In the genomic region with DNA sequence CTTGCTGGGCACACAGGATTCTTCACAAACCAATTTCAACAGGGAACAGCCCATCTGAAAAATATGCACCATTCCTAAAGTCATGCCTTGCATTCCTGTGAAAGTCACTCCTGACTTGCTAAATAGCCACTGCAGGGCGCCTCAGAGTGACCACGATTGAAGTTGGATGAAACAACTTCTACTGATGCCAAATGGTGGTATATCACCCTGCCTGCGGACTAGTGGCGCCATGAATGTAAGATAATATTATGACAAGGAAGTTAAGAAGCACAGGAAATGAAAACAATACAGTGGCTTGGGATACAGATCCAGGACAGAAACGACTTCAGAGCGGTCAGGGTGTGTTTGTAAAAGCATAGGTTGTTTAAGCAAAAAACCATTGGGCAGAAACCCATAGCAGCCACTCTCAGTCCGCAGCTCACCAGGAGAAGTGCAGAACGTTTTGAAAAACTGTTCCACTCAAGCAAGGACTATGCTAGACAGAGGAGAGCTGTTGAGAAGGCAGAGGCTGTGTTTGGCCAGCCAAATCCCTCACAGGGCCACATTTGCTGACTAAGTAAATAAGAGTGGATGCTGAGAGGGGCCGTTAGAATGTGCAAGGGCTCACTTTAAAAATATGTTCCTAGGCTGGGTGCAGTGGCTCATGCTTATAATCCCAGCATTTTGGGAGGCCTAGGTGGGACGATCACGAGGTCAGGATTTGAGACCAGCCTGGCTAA, we compare ENCODE assay signal across 12 cellular contexts.
DNase-seq lines count a peak whose midpoint lies in the region; TF ChIP-seq lines count a peak whose summit lies in the region.
"Had no signal": no experiment of that assay in that cellular context is flagged by ENCODE, and none has a peak within 500 bp of the region (broad histone marks: within the 10 kb centered on the region; RNA-seq: fewer than 3 reads in every experiment).

No MANE protein-coding gene starts in this region.

- in situ Hi-C loops in HAP-1 (cut with MboI; ENCODE audit: low sequenced_read_pairs) = no loop called here

- peak overlapping the region; percentile 70 to 90 (median 83) for H3K27ac ChIP-seq in thyroid gland
- H3K27ac ChIP-seq: cardiac muscle cell had no signal

- WGBS in thyroid gland, 2 donors = 18 to 28% methylated on average over 11 of the region's 11 CpGs

- peak; percentile 58 for DNase-seq in M059J (ENCODE audit: low read depth)
- DNase-seq in dermis microvascular lymphatic vessel endothelial cell (ENCODE audit: low read depth in 2 of 2) = peak; percentile 69 to 82
- DNase-seq in left kidney (ENCODE audit: low read depth, low spot score) = peak; percentile 73
- peak; percentile 84 to 85 for DNase-seq in thyroid gland
- DNase-seq in NCI-H2081 (lab: John Stamatoyannopoulos, UW) = no peak
- DNase-seq in ureter (ENCODE audit: low spot score) = no peak
- no peak for DNase-seq in HAP-1 (ENCODE audit: low spot score in 2 of 2)
- no peak for DNase-seq in NCI-H2227 treated with DMSO at 0.1 percent for 48 hours (lab: John Stamatoyannopoulos, UW)
- DNase-seq: CD8-positive, alpha-beta T cell; NCI-H1092 treated with DMSO at 0.1 percent for 48 hours; NCI-H524 treated with DMSO at 0.1 percent for 48 hours had no signal

- H3K4me3 ChIP-seq in thyroid gland (replicated peaks in 1 of 3) = no peak overlapping the region
- no peak overlapping the region for H3K4me3 ChIP-seq in HAP-1
- H3K4me3 ChIP-seq: cardiac muscle cell had no signal

- intact Hi-C loops in thyroid gland (cut with DNase I) = no loop called here

- TF ChIP-seq CTCF in thyroid gland (IDR thresholded peaks at IDR 0.05) = no peak

- H3K27me3 ChIP-seq in thyroid gland (no peaks in the 10 kb centered on the region), HAP-1 (ENCODE audit: low read depth) (no peaks in the 10 kb centered on the region)
- H3K27me3 ChIP-seq: cardiac muscle cell had no signal

- H3K36me3 ChIP-seq in thyroid gland = no peaks in the 10 kb centered on the region
- H3K36me3 ChIP-seq in HAP-1 (replicated peaks) = no peaks in the 10 kb centered on the region
- H3K36me3 ChIP-seq: cardiac muscle cell had no signal

- H3K9me3 ChIP-seq in thyroid gland (no peaks in the 10 kb centered on the region), HAP-1 (no peaks in the 10 kb centered on the region)

- no peak for TF ChIP-seq POLR2A in thyroid gland (IDR thresholded peaks at IDR 0.05)

- H3K4me1 ChIP-seq in thyroid gland (peaks cover 25 to 45% of the 10 kb centered on the region in 2 donors), HAP-1 (no peaks in the 10 kb centered on the region)

Comparison
In these comparisons a context has a peak if more than half of its experiments do, and no peak if none do; other contexts are left out.
1. DNase-seq: peak in M059J (single experiment), dermis microvascular lymphatic vessel endothelial cell (2 of 2), left kidney (single experiment) and thyroid gland (2 of 2); none in NCI-H2081 (0 of 2), ureter (single experiment), HAP-1 (0 of 2) and NCI-H2227 treated with DMSO at 0.1 percent for 48 hours (single experiment).